In genomic region chr2:204108301-204108700, GRCh38 we compare ENCODE assay signal across 8 cellular contexts.
DNase-seq lines count a peak whose midpoint lies in the region; ATAC-seq and TF ChIP-seq lines count a peak whose summit lies in the region.

No MANE protein-coding gene starts in this region.

- TF ChIP-seq CTCF in adrenal gland (IDR thresholded peaks at IDR 0.05) (peak; percentile 24 to 63 (median 42)), tibial artery (IDR thresholded peaks at IDR 0.05) (peak in 1 of 2 experiments; percentile 30)

- no peak overlapping the region for H3K4me3 ChIP-seq in adrenal gland
- H3K4me3 ChIP-seq in tibial artery: no peak overlapping the region

- DNase-seq in GM03348 (ENCODE audit: low spot score): peak; percentile 35
- peak; percentile 55 for DNase-seq in OCI-M1 (lab: John Stamatoyannopoulos, UW)
- DNase-seq in adrenal gland: peak in 6 of 7 donors; percentile 9 to 65 (median 22)
- DNase-seq in kidney glomerular epithelial cell (lab: John Stamatoyannopoulos, UW): peak; percentile 2
- peak; percentile 55 for DNase-seq in stimulated activated naive CD4-positive, alpha-beta T cell treated with Interleukin-2 at 50 U/mL for 16 hours (lab: John Stamatoyannopoulos, UW)
- DNase-seq in tibial artery: no peak
- DNase-seq in GOT3 (lab: John Stamatoyannopoulos, UW): no peak

- WGBS in adrenal gland, 4 donors: 11 to 21% (median 15%) methylated on average over 3 of the region's 3 CpGs

- H3K27me3 ChIP-seq in adrenal gland: no peaks in the 10 kb centered on the region
- H3K27me3 ChIP-seq in tibial artery: no peaks in the 10 kb centered on the region

- peaks cover 0 to 17% of the 10 kb centered on the region in 2 donors for H3K4me1 ChIP-seq in adrenal gland (replicated peaks in 1 of 2)
- peaks cover 0 to 18% (median 7%) of the 10 kb centered on the region in 4 donors for H3K4me1 ChIP-seq in tibial artery

- no peaks in the 10 kb centered on the region for H3K36me3 ChIP-seq in adrenal gland (replicated peaks in 1 of 2)
- no peaks in the 10 kb centered on the region for H3K36me3 ChIP-seq in tibial artery

- no peaks in the 10 kb centered on the region for H3K9me3 ChIP-seq in adrenal gland (replicated peaks in 1 of 3)
- H3K9me3 ChIP-seq in tibial artery: no peaks in the 10 kb centered on the region

- intact Hi-C loops in adrenal gland (cut with DNase I) (no loop called here), tibial artery (cut with DNase I; ENCODE audit: low total_unique reads) (no loop called here)

- ATAC-seq in HG02885 (IDR thresholded peaks at IDR 0.05; ENCODE audit: poor library complexity, unreplicated experiment): peak; percentile 50

- TF ChIP-seq POLR2A in adrenal gland (IDR thresholded peaks at IDR 0.05): no peak

- H3K27ac ChIP-seq in adrenal gland (no peak overlapping the region), tibial artery (no peak overlapping the region)

Comparison
In these comparisons a context has a peak if more than half of its experiments do, and no peak if none do; other contexts are left out.
1. DNase-seq: peak in GM03348 (single experiment), OCI-M1 (single experiment), adrenal gland (6 of 7), kidney glomerular epithelial cell (single experiment) and stimulated activated naive CD4-positive, alpha-beta T cell treated with Interleukin-2 at 50 U/mL for 16 hours (single experiment); none in tibial artery (0 of 2) and GOT3 (single experiment).